ENCODE assay signal across 19 cellular contexts in the genomic region with DNA sequence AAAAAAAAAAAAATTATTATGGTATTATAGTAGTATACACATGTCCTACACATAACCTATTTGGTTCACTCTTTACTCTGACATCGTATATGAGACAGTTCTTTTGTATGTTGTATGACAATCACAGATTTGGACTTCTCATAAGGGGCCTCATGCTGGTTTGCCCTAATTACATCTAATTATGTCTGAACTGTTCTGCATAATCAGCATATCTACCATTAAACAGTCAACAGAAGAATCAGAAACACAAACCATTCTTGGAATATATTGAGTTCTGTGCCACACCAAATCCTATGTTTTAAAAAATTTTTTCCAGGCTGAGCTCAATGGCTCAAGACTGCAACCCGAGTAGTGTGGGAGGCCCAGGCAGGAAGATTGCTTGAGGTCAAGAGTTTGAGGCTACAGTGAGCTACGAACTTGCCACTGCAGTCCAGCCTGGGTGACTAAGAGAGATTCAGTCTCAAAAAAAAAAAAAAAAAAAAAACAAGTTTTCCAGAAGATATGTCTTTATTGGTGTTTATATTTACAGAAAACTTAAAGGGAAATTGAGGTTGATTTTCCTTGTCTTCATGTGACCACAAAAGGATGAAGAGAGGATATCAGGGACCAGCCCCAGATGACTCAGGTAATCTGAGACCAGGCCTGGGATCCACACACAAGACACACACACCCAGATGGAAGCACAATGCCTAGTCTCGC. TPM values are rescaled to one million over a fixed set of nuclear protein-coding genes. Genes with fewer than 3 reads are reported as not detected.
DNase-seq lines count a peak whose midpoint lies in the region; ATAC-seq, FAIRE-seq and TF ChIP-seq lines count a peak whose summit lies in the region.
"Had no signal": no experiment of that assay in that cellular context is flagged by ENCODE, and none has a peak within 500 bp of the region (broad histone marks: within the 10 kb centered on the region; RNA-seq: fewer than 3 reads in every experiment).

No MANE protein-coding gene starts in this region.

- H3K9ac ChIP-seq in HCT116 (ENCODE audit: low read length), result no peak overlapping the region

- TF ChIP-seq POLR2A in HCT116 (IDR thresholded peaks at IDR 0.05; ENCODE audit: borderline replicate concordance, extremely low read depth, insufficient read depth, insufficient read length), result no peak
- no peak for TF ChIP-seq POLR2A in esophagus muscularis mucosa (IDR thresholded peaks at IDR 0.05; ENCODE audit: low read depth)

- no peaks in the 10 kb centered on the region for H3K79me2 ChIP-seq in HCT116 (ENCODE audit: insufficient read depth, low read length)

- H3K9me3 ChIP-seq in HCT116 (ENCODE audit: control insufficient read depth in 1 of 2, insufficient read depth in 1 of 2, low read depth in 1 of 2, low read length in 2 of 2), result no peaks in the 10 kb centered on the region
- no peaks in the 10 kb centered on the region for H3K9me3 ChIP-seq in esophagus muscularis mucosa
- no peaks in the 10 kb centered on the region for H3K9me3 ChIP-seq in HAP-1

- H3K4me1 ChIP-seq in HCT116 (ENCODE audit: control insufficient read depth in 1 of 2, insufficient read depth in 2 of 2, low read length in 2 of 2), result peaks cover 6 to 23% of the 10 kb centered on the region in 2 experiments; a peak in 3 of 4 replicates
- H3K4me1 ChIP-seq in esophagus muscularis mucosa, result peaks cover 0 to 19% (median 14%) of the 10 kb centered on the region in 4 donors
- peaks cover 4% of the 10 kb centered on the region for H3K4me1 ChIP-seq in HAP-1

- H3K9me2 ChIP-seq in HCT116 (ENCODE audit: insufficient read depth), result no peaks in the 10 kb centered on the region

- intact Hi-C loops in activated CD4-positive, alpha-beta T cell treated with anti-CD3 and anti-CD28 coated beads, Interleukin-2, amount 10 ng/mL, durations not matched to agents 24 days and 14 days (cut with micrococcal nuclease), result loop anchor here (5.0 to 10.0 kb wide), 2 partner anchors 157 to 1460 kb away; a partner anchor contains a TSS
- intact Hi-C loops in HCT116 (cut with micrococcal nuclease) (no loop called here), esophagus muscularis mucosa (cut with DNase I) (no loop called here)

- TF ChIP-seq CTCF in HCT116 (IDR thresholded peaks at IDR 0.05 in 2 of 3, conservative IDR thresholded peaks at IDR 0.05 in 1 of 3; ENCODE audit: borderline replicate concordance in 1 of 3, insufficient read depth in 1 of 3, low read depth in 2 of 3, low read length in 2 of 3), result no peak
- TF ChIP-seq CTCF in brain (conservative IDR thresholded peaks at IDR 0.05), result no peak
- TF ChIP-seq CTCF in nephron progenitor cell (IDR thresholded peaks at IDR 0.05), result no peak
- no peak for TF ChIP-seq CTCF in esophagus muscularis mucosa (IDR thresholded peaks at IDR 0.05)

- no peak for DNase-seq in activated CD4-positive, alpha-beta T cell treated with anti-CD3 and anti-CD28 coated beads, Interleukin-2, amount 10 ng/mL, durations not matched to agents 24 days and 14 days
- DNase-seq in activated CD4-positive, alpha-beta T cell treated with anti-CD3 and anti-CD28 coated beads for 48 hours, result no peak
- no peak for DNase-seq in HCT116 (ENCODE audit: low read depth, low spot score)
- DNase-seq in nephron progenitor cell, result no peak
- DNase-seq in frontal cortex (ENCODE audit: low spot score in 2 of 2), result no peak
- no peak for DNase-seq in esophagus muscularis mucosa (ENCODE audit: extremely low spot score)
- DNase-seq in HAP-1 (ENCODE audit: low spot score in 2 of 2), result no peak
- DNase-seq: activated CD4-positive, CD25-positive, alpha-beta regulatory T cell; aorta; mammary epithelial cell; NCI-H2029; stimulated activated CD4-positive, alpha-beta T cell treated with anti-CD3 and anti-CD28 coated beads, Interleukin-4, amount 100 ng/mL, for 4 hours had no signal

- in situ Hi-C loops in HAP-1 (cut with MboI; ENCODE audit: low sequenced_read_pairs), result no loop called here

- H3K36me3 ChIP-seq in HCT116 (ENCODE audit: control insufficient read depth in 1 of 2, insufficient read depth in 2 of 2, low read length in 2 of 2), result no peaks in the 10 kb centered on the region
- no peaks in the 10 kb centered on the region for H3K36me3 ChIP-seq in esophagus muscularis mucosa
- no peaks in the 10 kb centered on the region for H3K36me3 ChIP-seq in HAP-1 (replicated peaks)

- no peaks in the 10 kb centered on the region for H3K27me3 ChIP-seq in HCT116 (ENCODE audit: insufficient read depth, low read length)
- H3K27me3 ChIP-seq in esophagus muscularis mucosa, result peaks cover 0 to 14% (median 0%) of the 10 kb centered on the region in 4 donors
- H3K27me3 ChIP-seq in HAP-1 (ENCODE audit: low read depth), result no peaks in the 10 kb centered on the region

- H3K27ac Mint-ChIP-seq in activated CD4-positive, alpha-beta T cell treated with anti-CD3 and anti-CD28 coated beads, Interleukin-2, amount 10 ng/mL, durations not matched to agents 24 days and 14 days, result no peak overlapping the region
- H3K27ac Mint-ChIP-seq in brain (peak overlapping the region; percentile 10 to 95 (median 27)), nephron progenitor cell (no peak overlapping the region)

- H3K4me1 Mint-ChIP-seq in activated CD4-positive, alpha-beta T cell treated with anti-CD3 and anti-CD28 coated beads, Interleukin-2, amount 10 ng/mL, durations not matched to agents 24 days and 14 days, result peaks cover 14% of the 10 kb centered on the region
- H3K4me1 Mint-ChIP-seq in brain (peaks cover 50% of the 10 kb centered on the region), nephron progenitor cell (peaks cover 39% of the 10 kb centered on the region)

- POLR2A ChIA-PET in HCT116 (lab: Charles Lee), result no interaction called here

- no peak; the same call in 1 of the 2 replicates for ATAC-seq in HCT116

- H3K36me3 Mint-ChIP-seq in activated CD4-positive, alpha-beta T cell treated with anti-CD3 and anti-CD28 coated beads, Interleukin-2, amount 10 ng/mL, durations not matched to agents 24 days and 14 days (ENCODE audit: low read depth), result peaks cover 2% of the 10 kb centered on the region
- peaks cover 10% of the 10 kb centered on the region for H3K36me3 Mint-ChIP-seq in brain
- H3K36me3 Mint-ChIP-seq in nephron progenitor cell (ENCODE audit: low read depth), result peaks cover 14% of the 10 kb centered on the region

- TF ChIP-seq RAD21 in HCT116 (IDR thresholded peaks at IDR 0.05; ENCODE audit: low read depth), result no peak

- RAD21 ChIA-PET in HCT116 (lab: Charles Lee; ENCODE audit: low non-redundant PET in 1 of 2, low total read pairs in 2 of 2, uncharacterized antibody in 2 of 2, unreplicated experiment in 2 of 2), result no interaction called here

- TF ChIP-seq EP300 in esophagus muscularis mucosa (IDR thresholded peaks at IDR 0.05), result no peak

- H3K4me3 ChIP-seq in HCT116 (replicated peaks in 1 of 2; ENCODE audit: low read depth in 1 of 2, low read length in 2 of 2) (no peak overlapping the region), esophagus muscularis mucosa (no peak overlapping the region), HAP-1 (no peak overlapping the region)

- H3K27ac ChIP-seq in HCT116 (ENCODE audit: low read depth, low read length), result no peak overlapping the region
- H3K27ac ChIP-seq in esophagus muscularis mucosa (replicated peaks in 1 of 4), result no peak overlapping the region

- no peaks in the 10 kb centered on the region for H4K20me1 ChIP-seq in HCT116 (ENCODE audit: insufficient read depth)

- H3K9me3 Mint-ChIP-seq in activated CD4-positive, alpha-beta T cell treated with anti-CD3 and anti-CD28 coated beads, Interleukin-2, amount 10 ng/mL, durations not matched to agents 24 days and 14 days, result peaks cover 3% of the 10 kb centered on the region
- H3K9me3 Mint-ChIP-seq in brain (no peaks in the 10 kb centered on the region), nephron progenitor cell (peaks cover 14% of the 10 kb centered on the region)

- FAIRE-seq in frontal cortex (lab: Jason Lieb, UNC), result no peak
- FAIRE-seq: colon, endothelial cell of umbilical vein, GM12891, RCC 7860 had no signal

- WGBS in esophagus muscularis mucosa, result 93% methylated on average over 4 of the region's 4 CpGs

- no TSS peak for BruUV-seq in HCT116 (replicated peaks; lab: Mats Ljungman, UMichigan)

- peak overlapping the region; percentile 60 for H2AFZ ChIP-seq in HCT116 (ENCODE audit: low read depth, low read length, poor library complexity, severe bottlenecking)

- peak overlapping the region; percentile 46 for H3K4me3 Mint-ChIP-seq in activated CD4-positive, alpha-beta T cell treated with anti-CD3 and anti-CD28 coated beads, Interleukin-2, amount 10 ng/mL, durations not matched to agents 24 days and 14 days
- H3K4me3 Mint-ChIP-seq in brain (peak overlapping the region; percentile 63 to 99 (median 69)), nephron progenitor cell (peak overlapping the region; percentile 97)

- H3K27me3 Mint-ChIP-seq in activated CD4-positive, alpha-beta T cell treated with anti-CD3 and anti-CD28 coated beads, Interleukin-2, amount 10 ng/mL, durations not matched to agents 24 days and 14 days, result peaks cover 13% of the 10 kb centered on the region
- peaks cover 11% of the 10 kb centered on the region for H3K27me3 Mint-ChIP-seq in brain
- peaks cover 30% of the 10 kb centered on the region for H3K27me3 Mint-ChIP-seq in nephron progenitor cell (ENCODE audit: low read depth, poor library complexity)

- peak overlapping the region; percentile 40 for H3K4me2 ChIP-seq in HCT116 (ENCODE audit: low read length)

- CTCF ChIA-PET in HCT116 (lab: Charles Lee), result interaction anchor here (0.7 kb wide), 1 partner anchor 168 kb away, joined by 3 read pairs; no protein-coding TSS in a partner anchor

RNA-seq across cellular contexts. Expression of a gene that starts 22.2 kb away (rescaled TPM):
- total RNA-seq in activated CD4-positive, alpha-beta T cell treated with anti-CD3 and anti-CD28 coated beads, Interleukin-2, amount 10 ng/mL, durations not matched to agents 24 days and 14 days, result 3.4 and 3.7 TPM in 2 replicates
- total RNA-seq in HCT116 (2021; ENCODE audit: unreplicated experiment), result 0.15 TPM
- not detected in 2 replicates for polyA plus RNA-seq in HCT116 (2012)
- polyA plus RNA-seq in brain (ENCODE audit: insufficient read depth, low read depth, low replicate concordance), result not detected
- total RNA-seq in frontal cortex, result 1.6 TPM
- total RNA-seq in esophagus muscularis mucosa, result 1 to 10 TPM in 1 of 4 donors, under 1 TPM in 2, not detected in 1; 0.33 to 1.2 (median 0.46) TPM
- total RNA-seq: A172, glomerular endothelial cell, mammary epithelial cell had no signal
- polyA plus RNA-seq: endothelial cell of umbilical vein, mammary epithelial cell had no signal

Comparison
In these comparisons a context has a peak if more than half of its experiments do, and no peak if none do; other contexts are left out.
1. H3K27ac Mint-ChIP-seq: peak in brain (5 of 5); none in activated CD4-positive, alpha-beta T cell treated with anti-CD3 and anti-CD28 coated beads, Interleukin-2, amount 10 ng/mL, durations not matched to agents 24 days and 14 days (single experiment) and nephron progenitor cell (single experiment).
2. H3K4me3 Mint-ChIP-seq: peak in every context shown above with its lines; median percentile 97 in nephron progenitor cell; 69 in brain; 46 in activated CD4-positive, alpha-beta T cell treated with anti-CD3 and anti-CD28 coated beads, Interleukin-2, amount 10 ng/mL, durations not matched to agents 24 days and 14 days.